In the genomic region with DNA sequence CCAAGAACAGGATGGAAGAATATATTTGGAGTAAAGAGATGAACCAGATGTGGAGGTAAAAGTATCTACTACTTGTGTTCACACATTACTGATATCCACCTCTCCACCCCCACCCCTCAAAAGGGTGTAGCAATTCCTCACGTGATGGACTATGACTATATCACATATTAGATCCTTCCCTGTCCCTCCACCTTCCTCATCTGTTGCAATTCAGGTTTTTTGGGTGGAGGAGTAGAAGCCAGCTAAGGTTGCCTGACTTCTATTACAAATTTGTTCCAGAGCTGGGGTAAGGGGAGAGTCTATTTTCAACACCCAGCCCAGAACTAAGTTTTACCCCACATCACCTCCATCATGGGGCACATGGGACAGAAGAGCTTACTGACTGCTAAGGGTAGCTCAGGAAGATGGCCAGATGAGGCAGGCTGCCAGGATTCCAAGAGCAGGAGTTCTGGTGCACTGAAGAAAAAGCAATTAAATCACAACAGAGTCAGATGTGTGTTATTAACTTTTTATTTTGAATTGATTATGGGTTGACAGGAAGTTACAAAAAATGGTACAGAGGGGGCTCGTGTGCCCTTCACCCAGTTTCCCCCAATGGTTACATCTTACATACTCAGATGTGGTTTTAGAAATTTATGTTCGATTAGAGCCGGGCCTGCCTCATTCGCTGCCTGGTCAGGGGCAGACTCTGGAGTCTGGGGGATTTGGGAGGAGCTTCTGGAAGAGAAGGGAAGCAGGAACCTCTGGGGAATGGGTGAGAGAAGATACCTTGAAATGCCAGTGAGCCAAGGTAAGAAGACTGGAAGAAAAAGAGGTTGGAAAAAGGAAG, we compare ENCODE assay signal across 28 cellular contexts. TPM values are rescaled to one million over a fixed set of nuclear protein-coding genes. Genes with fewer than 3 reads are reported as not detected.
"Had no signal": no experiment of that assay in that cellular context is flagged by ENCODE, and none has a peak within 500 bp of the region (broad histone marks: within the 10 kb centered on the region; RNA-seq: fewer than 3 reads in every experiment).

No MANE protein-coding gene starts in this region.

- H3K4me3 Mint-ChIP-seq: activated CD4-positive, alpha-beta T cell treated with anti-CD3 and anti-CD28 coated beads, Interleukin-2, amount 10 ng/mL, durations not matched to agents 24 days and 14 days; activated CD8-positive, alpha-beta T cell treated with anti-CD3 and anti-CD28 coated beads for 36 hours; activated naive CD4-positive, alpha-beta T cell treated with anti-CD3 and anti-CD28 coated beads, Interleukin-2, amount 50 U/mL, for 24 hours; activated naive CD8-positive, alpha-beta T cell treated with anti-CD3 and anti-CD28 coated beads, Interleukin-2, amount 50 U/mL, for 24 hours; activated T-cell treated with anti-CD3 and anti-CD28 coated beads, Interleukin-2, amount 50 U/mL, for 4 hours; endodermal cell; naive B cell; stimulated activated effector memory CD8-positive, alpha-beta T cell treated with anti-CD3 and anti-CD28 coated beads, Interleukin-12 subunit alpha, Interleukin-12 subunit beta, amount 100 ng/mL, for 72 hours; stimulated activated naive CD8-positive, alpha-beta T cell treated with anti-CD3 and anti-CD28 coated beads, Interleukin-15, Interleukin-2, amounts not matched to agents 100 ng/mL and 50 ng/mL, for 24 hours; T-helper 17 cell had no signal

- H3K27ac Mint-ChIP-seq: activated CD4-positive, alpha-beta T cell treated with anti-CD3 and anti-CD28 coated beads, Interleukin-2, amount 10 ng/mL, durations not matched to agents 24 days and 14 days; activated CD8-positive, alpha-beta T cell treated with anti-CD3 and anti-CD28 coated beads for 36 hours; activated naive CD4-positive, alpha-beta T cell treated with anti-CD3 and anti-CD28 coated beads, Interleukin-2, amount 50 U/mL, for 24 hours; activated naive CD8-positive, alpha-beta T cell treated with anti-CD3 and anti-CD28 coated beads, Interleukin-2, amount 50 U/mL, for 24 hours; activated T-helper 2 cell treated with anti-CD3 and anti-CD28 coated beads, Interferon-gamma antibody, Interleukin-2, Interleukin-4, amounts not matched to agents 10 μg/mL and 5 μg/mL and 100 μg/mL, durations not matched to agents 14 hours and 24 hours and 36 hours; endodermal cell; naive B cell; stimulated activated effector memory CD8-positive, alpha-beta T cell treated with anti-CD3 and anti-CD28 coated beads, Interleukin-12 subunit alpha, Interleukin-12 subunit beta, amount 100 ng/mL, for 72 hours; stimulated activated naive CD8-positive, alpha-beta T cell treated with anti-CD3 and anti-CD28 coated beads, Interleukin-15, Interleukin-2, amounts not matched to agents 100 ng/mL and 50 ng/mL, for 24 hours; T-helper 17 cell had no signal

- H3K27me3 ChIP-seq: esophagus squamous epithelium, hepatocyte, pancreas, upper lobe of left lung had no signal

- H3K4me1 Mint-ChIP-seq: activated CD4-positive, alpha-beta T cell treated with anti-CD3 and anti-CD28 coated beads, Interleukin-2, amount 10 ng/mL, durations not matched to agents 24 days and 14 days; activated naive CD4-positive, alpha-beta T cell treated with anti-CD3 and anti-CD28 coated beads, Interleukin-2, amount 50 U/mL, for 24 hours; activated naive CD8-positive, alpha-beta T cell treated with anti-CD3 and anti-CD28 coated beads, Interleukin-2, amount 50 U/mL, for 24 hours; endodermal cell; naive B cell; stimulated activated effector memory CD8-positive, alpha-beta T cell treated with anti-CD3 and anti-CD28 coated beads, Interleukin-12 subunit alpha, Interleukin-12 subunit beta, amount 100 ng/mL, for 72 hours had no signal

- H3K27ac ChIP-seq: esophagus squamous epithelium, hepatocyte, pancreas, prostate gland, upper lobe of left lung had no signal

- H3K4me1 ChIP-seq: pancreas, prostate gland, upper lobe of left lung had no signal

- H3K36me3 Mint-ChIP-seq: activated naive CD4-positive, alpha-beta T cell treated with anti-CD3 and anti-CD28 coated beads, Interleukin-2, amount 50 U/mL, for 24 hours; naive B cell; stimulated activated effector memory CD8-positive, alpha-beta T cell treated with anti-CD3 and anti-CD28 coated beads, Interleukin-12 subunit alpha, Interleukin-12 subunit beta, amount 100 ng/mL, for 72 hours had no signal

- H3K9me3 Mint-ChIP-seq: activated CD4-positive, alpha-beta T cell treated with anti-CD3 and anti-CD28 coated beads, Interleukin-2, amount 10 ng/mL, durations not matched to agents 24 days and 14 days; activated CD8-positive, alpha-beta T cell treated with anti-CD3 and anti-CD28 coated beads for 36 hours; activated naive CD4-positive, alpha-beta T cell treated with anti-CD3 and anti-CD28 coated beads, Interleukin-2, amount 50 U/mL, for 24 hours; activated naive CD8-positive, alpha-beta T cell treated with anti-CD3 and anti-CD28 coated beads, Interleukin-2, amount 50 U/mL, for 24 hours; activated T-cell treated with anti-CD3 and anti-CD28 coated beads, Interleukin-2, amount 50 U/mL, for 4 hours; activated T-helper 2 cell treated with anti-CD3 and anti-CD28 coated beads, Interferon-gamma antibody, Interleukin-2, Interleukin-4, amounts not matched to agents 10 μg/mL and 5 μg/mL and 100 μg/mL, durations not matched to agents 14 hours and 24 hours and 36 hours; endodermal cell; naive B cell; stimulated activated effector memory CD8-positive, alpha-beta T cell treated with anti-CD3 and anti-CD28 coated beads, Interleukin-12 subunit alpha, Interleukin-12 subunit beta, amount 100 ng/mL, for 72 hours; stimulated activated naive CD8-positive, alpha-beta T cell treated with anti-CD3 and anti-CD28 coated beads, Interleukin-15, Interleukin-2, amounts not matched to agents 100 ng/mL and 50 ng/mL, for 24 hours had no signal

- H3K27me3 Mint-ChIP-seq: activated CD8-positive, alpha-beta T cell treated with anti-CD3 and anti-CD28 coated beads for 36 hours; activated naive CD4-positive, alpha-beta T cell treated with anti-CD3 and anti-CD28 coated beads, Interleukin-2, amount 50 U/mL, for 24 hours; activated naive CD8-positive, alpha-beta T cell treated with anti-CD3 and anti-CD28 coated beads, Interleukin-2, amount 50 U/mL, for 24 hours; stimulated activated naive CD8-positive, alpha-beta T cell treated with anti-CD3 and anti-CD28 coated beads, Interleukin-15, Interleukin-2, amounts not matched to agents 100 ng/mL and 50 ng/mL, for 24 hours had no signal

- H3K36me3 ChIP-seq: esophagus squamous epithelium, pancreas, prostate gland, upper lobe of left lung had no signal

- H3K9me3 ChIP-seq: esophagus squamous epithelium, pancreas, prostate gland, upper lobe of left lung had no signal

- H3K4me3 ChIP-seq: esophagus squamous epithelium, hepatocyte, pancreas, prostate gland, skin epidermis, upper lobe of left lung had no signal

- DNase-seq: activated CD4-positive, alpha-beta T cell treated with anti-CD3 and anti-CD28 coated beads, Interleukin-2, amount 10 ng/mL, durations not matched to agents 24 days and 14 days; activated CD4-positive, CD25-positive, alpha-beta regulatory T cell treated with anti-CD3 and anti-CD28 coated beads, Interleukin-2, amount 50 U/mL, for 72 hours; activated CD8-positive, alpha-beta T cell treated with anti-CD3 and anti-CD28 coated beads for 36 hours; activated naive CD8-positive, alpha-beta T cell treated with anti-CD3 and anti-CD28 coated beads, Interleukin-2, amount 50 U/mL, for 24 hours; activated T-cell treated with anti-CD3 and anti-CD28 coated beads, Interleukin-2, amount 50 U/mL, for 4 hours; endodermal cell; esophagus squamous epithelium; foreskin melanocyte; glutamatergic neuron; left ventricle myocardium superior; naive B cell; pancreas; retina; stimulated activated CD4-positive, alpha-beta T cell treated with anti-CD3 and anti-CD28 coated beads, Interleukin-12 subunit alpha, Interleukin-12 subunit beta, amount 100 ng/mL, for 4 hours; stimulated activated CD4-positive, alpha-beta T cell treated with anti-CD3 and anti-CD28 coated beads, Interleukin-4, amount 100 ng/mL, for 1 hour; T-helper 17 cell; T1000 had no signal

RNA-seq across cellular contexts. Expression of gene RNASE13, which starts 2.1 kb away (rescaled TPM):
- total RNA-seq: activated CD4-positive, alpha-beta T cell treated with anti-CD3 and anti-CD28 coated beads, Interleukin-2, amount 10 ng/mL, durations not matched to agents 24 days and 14 days; activated CD8-positive, alpha-beta T cell treated with anti-CD3 and anti-CD28 coated beads for 36 hours; activated T-cell treated with anti-CD3 and anti-CD28 coated beads, Interleukin-2, amount 50 U/mL, for 4 hours; activated T-helper 2 cell treated with anti-CD3 and anti-CD28 coated beads, Interferon-gamma antibody, Interleukin-2, Interleukin-4, amounts not matched to agents 10 μg/mL and 5 μg/mL and 100 μg/mL, durations not matched to agents 14 hours and 24 hours and 36 hours; endodermal cell; esophagus squamous epithelium; hepatocyte; left ventricle myocardium superior; lung microvascular endothelial cell; sciatic nerve; subcutaneous adipose tissue; T-helper 17 cell; upper lobe of left lung had no signal

RNA-seq across cellular contexts. Expression of gene TPPP2, which starts 2.5 kb away (rescaled TPM):
- total RNA-seq: activated CD4-positive, alpha-beta T cell treated with anti-CD3 and anti-CD28 coated beads, Interleukin-2, amount 10 ng/mL, durations not matched to agents 24 days and 14 days; activated CD8-positive, alpha-beta T cell treated with anti-CD3 and anti-CD28 coated beads for 36 hours; activated T-cell treated with anti-CD3 and anti-CD28 coated beads, Interleukin-2, amount 50 U/mL, for 4 hours; activated T-helper 2 cell treated with anti-CD3 and anti-CD28 coated beads, Interferon-gamma antibody, Interleukin-2, Interleukin-4, amounts not matched to agents 10 μg/mL and 5 μg/mL and 100 μg/mL, durations not matched to agents 14 hours and 24 hours and 36 hours; esophagus squamous epithelium; hepatocyte; lung microvascular endothelial cell; subcutaneous adipose tissue; T-helper 17 cell; upper lobe of left lung had no signal

RNA-seq across cellular contexts. Expression of gene RNASE7, which starts 9.6 kb away (rescaled TPM):
- total RNA-seq: activated CD4-positive, alpha-beta T cell treated with anti-CD3 and anti-CD28 coated beads, Interleukin-2, amount 10 ng/mL, durations not matched to agents 24 days and 14 days; activated CD8-positive, alpha-beta T cell treated with anti-CD3 and anti-CD28 coated beads for 36 hours; activated T-cell treated with anti-CD3 and anti-CD28 coated beads, Interleukin-2, amount 50 U/mL, for 4 hours; activated T-helper 2 cell treated with anti-CD3 and anti-CD28 coated beads, Interferon-gamma antibody, Interleukin-2, Interleukin-4, amounts not matched to agents 10 μg/mL and 5 μg/mL and 100 μg/mL, durations not matched to agents 14 hours and 24 hours and 36 hours; endodermal cell; hepatocyte; left ventricle myocardium superior; lung microvascular endothelial cell; sciatic nerve; subcutaneous adipose tissue; T-helper 17 cell; upper lobe of left lung had no signal

RNA-seq across cellular contexts. Expression of gene RNASE8, which starts 25.1 kb away (rescaled TPM):
- total RNA-seq: activated CD4-positive, alpha-beta T cell treated with anti-CD3 and anti-CD28 coated beads, Interleukin-2, amount 10 ng/mL, durations not matched to agents 24 days and 14 days; activated CD8-positive, alpha-beta T cell treated with anti-CD3 and anti-CD28 coated beads for 36 hours; activated T-cell treated with anti-CD3 and anti-CD28 coated beads, Interleukin-2, amount 50 U/mL, for 4 hours; activated T-helper 2 cell treated with anti-CD3 and anti-CD28 coated beads, Interferon-gamma antibody, Interleukin-2, Interleukin-4, amounts not matched to agents 10 μg/mL and 5 μg/mL and 100 μg/mL, durations not matched to agents 14 hours and 24 hours and 36 hours; endodermal cell; esophagus squamous epithelium; hepatocyte; left ventricle myocardium superior; lung microvascular endothelial cell; pancreas; prostate gland; sciatic nerve; subcutaneous adipose tissue; T-helper 17 cell; upper lobe of left lung had no signal
